In genomic region chr20:32861446-32861845, GRCh38 we compare ENCODE assay signal across 10 cellular contexts. TPM values are rescaled to one million over a fixed set of nuclear protein-coding genes. Genes with fewer than 3 reads are reported as not detected.
"Had no signal": no experiment of that assay in that cellular context is flagged by ENCODE, and none has a peak within 500 bp of the region (broad histone marks: within the 10 kb centered on the region; RNA-seq: fewer than 3 reads in every experiment).

No MANE protein-coding gene starts in this region.

- H2AFZ ChIP-seq: GM23248 had no signal

- H3K4me3 ChIP-seq: GM23248, HAP-1, K562 had no signal

- H3K27ac ChIP-seq: GM23248, HL-60 had no signal

- FAIRE-seq: K562 had no signal

- DNase-seq: GM23248, GOT3, H7, HFFc6, IMR-90 had no signal

- H3K9me3 Mint-ChIP-seq: HFFc6 had no signal

- H3K4me3 Mint-ChIP-seq: HFFc6 had no signal

- H3K27ac Mint-ChIP-seq: HFFc6 had no signal

- H3K9me3 ChIP-seq: HAP-1 had no signal

- H3K9ac ChIP-seq: GM23248 had no signal

- ATAC-seq: HCT116, K562 had no signal

RNA-seq across cellular contexts. Expression of gene EFCAB8, which starts 2.7 kb away (rescaled TPM):
- total RNA-seq: GM23248, HFFc6, HT1080, IMR-90 had no signal
- polyA plus RNA-seq: GM23248, IMR-90 had no signal
